ENCODE assay signal across 8 cellular contexts in the genomic region with DNA sequence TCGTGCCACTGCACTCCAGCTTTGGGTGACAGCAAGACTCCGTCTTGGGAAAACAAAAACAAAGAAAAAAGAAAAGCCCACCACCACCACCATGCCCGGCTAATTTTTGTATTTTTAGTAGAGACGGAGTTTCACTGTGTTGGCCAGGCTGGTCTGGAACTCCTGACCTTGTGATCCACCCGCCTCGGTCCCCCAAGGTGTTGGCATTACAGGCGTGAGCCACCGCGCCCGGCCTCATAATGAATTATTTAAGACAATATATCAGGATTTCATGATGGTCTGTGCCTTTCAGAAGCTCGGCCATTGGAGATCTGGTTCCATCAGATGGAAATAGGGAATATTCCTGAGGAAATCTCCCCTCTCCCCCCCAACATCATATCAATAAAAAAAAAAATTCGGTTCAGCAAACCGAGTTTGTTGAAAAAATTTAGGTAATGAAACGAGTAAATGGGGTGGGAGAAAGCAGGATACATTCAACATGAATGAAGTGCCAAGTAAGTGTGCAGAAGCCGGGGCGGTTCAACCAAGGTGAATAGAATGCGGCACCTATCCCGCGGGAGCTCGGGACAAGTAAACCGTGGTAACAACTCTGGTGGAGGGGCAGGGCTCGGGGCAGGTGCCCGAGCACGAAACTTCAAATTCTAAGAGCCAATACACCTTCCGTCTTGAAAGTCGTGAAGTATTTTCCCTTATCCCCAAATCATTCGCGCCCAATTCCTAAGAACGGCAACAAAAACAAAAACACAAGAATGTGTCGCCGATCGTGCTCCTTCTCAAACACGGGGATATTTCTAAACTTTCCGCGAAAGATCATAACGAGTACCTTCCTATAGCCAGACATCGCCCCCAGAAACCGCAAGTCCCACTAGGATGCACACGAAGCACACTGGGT. TPM values are rescaled to one million over a fixed set of nuclear protein-coding genes. Genes with fewer than 3 reads are reported as not detected.
DNase-seq lines count a peak whose midpoint lies in the region; ATAC-seq and TF ChIP-seq lines count a peak whose summit lies in the region.

No MANE protein-coding gene starts in this region.

- H3K4me3 Mint-ChIP-seq in CD8-positive, alpha-beta T cell, result peak overlapping the region; percentile 96
- peak overlapping the region; percentile 95 for H3K4me3 Mint-ChIP-seq in central memory CD8-positive, alpha-beta T cell

- H3K9ac ChIP-seq in mucosa of rectum (ENCODE audit: low read depth in 1 of 2, low read length in 2 of 2), result peak overlapping the region; percentile 60 to 77

- POLR2A ChIA-PET in CD8-positive, alpha-beta T cell (lab: Charles Lee), result interaction anchor here (0.7 kb wide), 1 partner anchor 23 kb away, joined by 5 read pairs; no protein-coding TSS in a partner anchor

- no peak for TF ChIP-seq POLR2A in uterus (IDR thresholded peaks at IDR 0.05)

- peaks cover 4% of the 10 kb centered on the region for H3K4me1 ChIP-seq in CD8-positive, alpha-beta T cell (ENCODE audit: insufficient read depth, low read length)
- H3K4me1 ChIP-seq in mucosa of rectum (ENCODE audit: control insufficient read depth in 2 of 2, insufficient read depth in 2 of 2, low read length in 2 of 2) (peaks cover 3 to 5% of the 10 kb centered on the region in 2 donors), uterus (no peaks in the 10 kb centered on the region)

- no peaks in the 10 kb centered on the region for H3K27me3 Mint-ChIP-seq in CD8-positive, alpha-beta T cell (ENCODE audit: low read depth)
- no peaks in the 10 kb centered on the region for H3K27me3 Mint-ChIP-seq in central memory CD8-positive, alpha-beta T cell

- H3K4me1 Mint-ChIP-seq in CD8-positive, alpha-beta T cell (ENCODE audit: low read depth), result peaks cover 21% of the 10 kb centered on the region
- peaks cover 11% of the 10 kb centered on the region for H3K4me1 Mint-ChIP-seq in central memory CD8-positive, alpha-beta T cell

- CTCF ChIA-PET in CD8-positive, alpha-beta T cell (lab: Charles Lee), result no interaction called here

- TF ChIP-seq CTCF in CD8-positive, alpha-beta T cell (IDR thresholded peaks at IDR 0.05), result no peak
- no peak for TF ChIP-seq CTCF in uterus (IDR thresholded peaks at IDR 0.05)

- peak overlapping the region; percentile 88 for H3K27ac ChIP-seq in CD8-positive, alpha-beta T cell (ENCODE audit: low read depth, low read length)
- H3K27ac ChIP-seq in mucosa of rectum (ENCODE audit: low read depth in 2 of 2, low read length in 2 of 2) (peak overlapping the region in 1 of 2 donors; percentile 85), uterus (peak overlapping the region; percentile 39 to 53)

- no peaks in the 10 kb centered on the region for H3K9me3 Mint-ChIP-seq in CD8-positive, alpha-beta T cell
- no peaks in the 10 kb centered on the region for H3K9me3 Mint-ChIP-seq in central memory CD8-positive, alpha-beta T cell

- H3K27me3 ChIP-seq in CD8-positive, alpha-beta T cell (ENCODE audit: insufficient read depth, low read length), result no peaks in the 10 kb centered on the region
- H3K27me3 ChIP-seq in MG63 (no peaks in the 10 kb centered on the region), mucosa of rectum (ENCODE audit: control insufficient read depth in 2 of 2, insufficient read depth in 2 of 2, low read length in 2 of 2) (no peaks in the 10 kb centered on the region), uterus (no peaks in the 10 kb centered on the region)

- peaks cover 10% of the 10 kb centered on the region for H3K36me3 Mint-ChIP-seq in CD8-positive, alpha-beta T cell
- peaks cover 5% of the 10 kb centered on the region for H3K36me3 Mint-ChIP-seq in central memory CD8-positive, alpha-beta T cell (ENCODE audit: insufficient read depth)

- H3K4me3 ChIP-seq in CD8-positive, alpha-beta T cell (ENCODE audit: low read depth, low read length), result peak overlapping the region; percentile 54
- H3K4me3 ChIP-seq in MG63, result peak overlapping the region; percentile 81
- H3K4me3 ChIP-seq in mucosa of rectum (ENCODE audit: low read length in 2 of 2), result peak overlapping the region; percentile 88 to 96
- peak overlapping the region; percentile 41 to 51 for H3K4me3 ChIP-seq in uterus

- no peak for ATAC-seq in CD8-positive, alpha-beta T cell
- no peak for ATAC-seq in central memory CD8-positive, alpha-beta T cell (replicated peaks; ENCODE audit: extremely low read depth, poor library complexity, severe bottlenecking)
- ATAC-seq in GM21529 (IDR thresholded peaks at IDR 0.05; ENCODE audit: unreplicated experiment), result no peak

- peak in 2 of 7 experiments; percentile 10 to 15 for DNase-seq in CD8-positive, alpha-beta T cell
- no peak for DNase-seq in MG63
- no peak for DNase-seq in central memory CD8-positive, alpha-beta T cell (ENCODE audit: low spot score in 2 of 2)
- DNase-seq in uterus, result peak; percentile 25 to 36
- DNase-seq in foreskin melanocyte, result no peak
- no peak for DNase-seq in medulla oblongata (ENCODE audit: extremely low spot score)

- no peaks in the 10 kb centered on the region for H3K9me3 ChIP-seq in CD8-positive, alpha-beta T cell (ENCODE audit: low read length)
- no peaks in the 10 kb centered on the region for H3K9me3 ChIP-seq in MG63
- H3K9me3 ChIP-seq in mucosa of rectum (ENCODE audit: control insufficient read depth in 2 of 2, low read length in 2 of 2), result no peaks in the 10 kb centered on the region
- no peaks in the 10 kb centered on the region for H3K9me3 ChIP-seq in uterus

- H3K27ac Mint-ChIP-seq in CD8-positive, alpha-beta T cell, result peak overlapping the region; percentile 87
- H3K27ac Mint-ChIP-seq in central memory CD8-positive, alpha-beta T cell (ENCODE audit: low read depth), result peak overlapping the region; percentile 84

- H3K36me3 ChIP-seq in CD8-positive, alpha-beta T cell (ENCODE audit: insufficient read depth, low read length), result no peaks in the 10 kb centered on the region
- H3K36me3 ChIP-seq in MG63, result peaks cover 11% of the 10 kb centered on the region
- no peaks in the 10 kb centered on the region for H3K36me3 ChIP-seq in mucosa of rectum (ENCODE audit: control insufficient read depth in 2 of 2, insufficient read depth in 2 of 2, low read length in 2 of 2)
- H3K36me3 ChIP-seq in uterus, result no peaks in the 10 kb centered on the region

- intact Hi-C loops in CD8-positive, alpha-beta T cell (cut with DNase I, micrococcal nuclease), result loop anchor here (1.0 to 10.0 kb wide), 8 partner anchors 66 to 1911 kb away; partner anchors contain the start of genes SYAP1 (in 2 of the 2), AP1S2 (in 1 of the 2), CDKL5 (in 1 of the 2) and FANCB (in 1 of the 2)
- intact Hi-C loops in uterus (cut with DNase I; ENCODE audit: low total_unique reads), result no loop called here

RNA-seq across cellular contexts. Expression of gene TXLNG, which starts 0.8 kb away (rescaled TPM):
- 10 to 100 TPM; 31.3 to 32.3 TPM for total RNA-seq in CD8-positive, alpha-beta T cell
- 8.6 and 12.7 TPM in 2 replicates for total RNA-seq in MG63 (2014; rRNA removed; shearing (Covaris generic); ENCODE audit: low replicate concordance)
- total RNA-seq in uterus, result 10 to 100 TPM; 11.8 to 18.9 (median 13.1) TPM

Comparison
In these comparisons a context has a peak if more than half of its experiments do, and no peak if none do; other contexts are left out.
1. DNase-seq: peak in uterus (2 of 2); none in MG63 (single experiment), central memory CD8-positive, alpha-beta T cell (0 of 2), foreskin melanocyte (single experiment) and medulla oblongata (single experiment).
2. Peak in every context shown above with its lines, with median percentiles within 50 percentile points of each other: H3K4me3 ChIP-seq.